1 cellular context compared by ENCODE assay signal in the genomic region with DNA sequence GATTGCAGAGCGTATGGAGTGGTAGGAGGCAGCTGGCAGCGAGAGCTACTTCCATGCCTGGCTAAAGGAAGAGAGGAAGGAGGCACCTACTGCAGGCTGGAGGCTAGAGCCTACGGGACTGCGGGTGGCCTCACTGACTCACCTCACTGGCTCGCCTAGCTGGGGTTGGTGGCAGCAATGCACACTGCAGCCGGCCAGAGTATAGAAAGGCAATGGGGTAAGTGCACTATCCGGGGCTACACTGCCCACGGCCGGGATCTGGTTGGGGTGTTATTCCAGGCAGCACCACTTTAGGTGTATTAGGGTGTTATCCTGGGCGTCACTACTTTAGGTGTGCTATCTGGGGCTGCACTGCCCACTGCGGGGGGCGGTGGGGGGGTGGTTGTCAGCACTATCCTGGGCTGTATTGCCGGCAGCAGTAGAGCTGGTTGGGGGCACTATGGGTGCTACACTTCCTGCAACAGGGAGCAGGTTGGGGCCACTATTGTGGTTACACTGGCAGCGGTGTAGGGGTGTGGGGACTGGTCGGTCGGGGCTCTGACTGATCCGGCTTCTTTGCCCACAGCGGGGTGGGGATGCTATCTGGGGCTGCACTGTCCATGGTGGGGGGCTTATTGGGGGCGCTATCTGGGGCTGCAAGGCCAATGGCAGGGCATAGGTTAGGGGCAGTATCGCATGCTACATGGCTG.
TF ChIP-seq lines count a peak whose summit lies in the region.

No MANE protein-coding gene starts in this region.

TF ChIP-seq in GM23338, 12 proteins besides CTCF, POLR2A, EP300 and RAD21 (continued from another document):
- TF ChIP-seq, protein P1, sequence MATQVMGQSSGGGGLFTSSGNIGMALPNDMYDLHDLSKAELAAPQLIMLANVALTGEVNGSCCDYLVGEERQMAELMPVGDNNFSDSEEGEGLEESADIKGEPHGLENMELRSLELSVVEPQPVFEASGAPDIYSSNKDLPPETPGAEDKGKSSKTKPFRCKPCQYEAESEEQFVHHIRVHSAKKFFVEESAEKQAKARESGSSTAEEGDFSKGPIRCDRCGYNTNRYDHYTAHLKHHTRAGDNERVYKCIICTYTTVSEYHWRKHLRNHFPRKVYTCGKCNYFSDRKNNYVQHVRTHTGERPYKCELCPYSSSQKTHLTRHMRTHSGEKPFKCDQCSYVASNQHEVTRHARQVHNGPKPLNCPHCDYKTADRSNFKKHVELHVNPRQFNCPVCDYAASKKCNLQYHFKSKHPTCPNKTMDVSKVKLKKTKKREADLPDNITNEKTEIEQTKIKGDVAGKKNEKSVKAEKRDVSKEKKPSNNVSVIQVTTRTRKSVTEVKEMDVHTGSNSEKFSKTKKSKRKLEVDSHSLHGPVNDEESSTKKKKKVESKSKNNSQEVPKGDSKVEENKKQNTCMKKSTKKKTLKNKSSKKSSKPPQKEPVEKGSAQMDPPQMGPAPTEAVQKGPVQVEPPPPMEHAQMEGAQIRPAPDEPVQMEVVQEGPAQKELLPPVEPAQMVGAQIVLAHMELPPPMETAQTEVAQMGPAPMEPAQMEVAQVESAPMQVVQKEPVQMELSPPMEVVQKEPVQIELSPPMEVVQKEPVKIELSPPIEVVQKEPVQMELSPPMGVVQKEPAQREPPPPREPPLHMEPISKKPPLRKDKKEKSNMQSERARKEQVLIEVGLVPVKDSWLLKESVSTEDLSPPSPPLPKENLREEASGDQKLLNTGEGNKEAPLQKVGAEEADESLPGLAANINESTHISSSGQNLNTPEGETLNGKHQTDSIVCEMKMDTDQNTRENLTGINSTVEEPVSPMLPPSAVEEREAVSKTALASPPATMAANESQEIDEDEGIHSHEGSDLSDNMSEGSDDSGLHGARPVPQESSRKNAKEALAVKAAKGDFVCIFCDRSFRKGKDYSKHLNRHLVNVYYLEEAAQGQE (IDR thresholded peaks at IDR 0.05; ENCODE audit: unreplicated experiment): no peak
- TF ChIP-seq POLR2AphosphoS5 (IDR thresholded peaks at IDR 0.05; ENCODE audit: low read depth) (no peak), JUNB (IDR thresholded peaks at IDR 0.05; ENCODE audit: unreplicated experiment) (no peak), NANOG (IDR thresholded peaks at IDR 0.05; ENCODE audit: borderline replicate concordance) (no peak), ZNF114 (CRISPR knock-in tag; IDR thresholded peaks at IDR 0.05) (no peak), EZH2phosphoT487 (IDR thresholded peaks at IDR 0.05; ENCODE audit: unreplicated experiment) (no peak), EZH2 (IDR thresholded peaks at IDR 0.05; ENCODE audit: low read depth, unreplicated experiment) (no peak), CREB1 (CRISPR knock-in tag; IDR thresholded peaks at IDR 0.05; ENCODE audit: low read depth) (no peak), ZNF331 (CRISPR knock-in tag; IDR thresholded peaks at IDR 0.05; ENCODE audit: low read depth) (no peak)
- TF ChIP-seq, protein P2, sequence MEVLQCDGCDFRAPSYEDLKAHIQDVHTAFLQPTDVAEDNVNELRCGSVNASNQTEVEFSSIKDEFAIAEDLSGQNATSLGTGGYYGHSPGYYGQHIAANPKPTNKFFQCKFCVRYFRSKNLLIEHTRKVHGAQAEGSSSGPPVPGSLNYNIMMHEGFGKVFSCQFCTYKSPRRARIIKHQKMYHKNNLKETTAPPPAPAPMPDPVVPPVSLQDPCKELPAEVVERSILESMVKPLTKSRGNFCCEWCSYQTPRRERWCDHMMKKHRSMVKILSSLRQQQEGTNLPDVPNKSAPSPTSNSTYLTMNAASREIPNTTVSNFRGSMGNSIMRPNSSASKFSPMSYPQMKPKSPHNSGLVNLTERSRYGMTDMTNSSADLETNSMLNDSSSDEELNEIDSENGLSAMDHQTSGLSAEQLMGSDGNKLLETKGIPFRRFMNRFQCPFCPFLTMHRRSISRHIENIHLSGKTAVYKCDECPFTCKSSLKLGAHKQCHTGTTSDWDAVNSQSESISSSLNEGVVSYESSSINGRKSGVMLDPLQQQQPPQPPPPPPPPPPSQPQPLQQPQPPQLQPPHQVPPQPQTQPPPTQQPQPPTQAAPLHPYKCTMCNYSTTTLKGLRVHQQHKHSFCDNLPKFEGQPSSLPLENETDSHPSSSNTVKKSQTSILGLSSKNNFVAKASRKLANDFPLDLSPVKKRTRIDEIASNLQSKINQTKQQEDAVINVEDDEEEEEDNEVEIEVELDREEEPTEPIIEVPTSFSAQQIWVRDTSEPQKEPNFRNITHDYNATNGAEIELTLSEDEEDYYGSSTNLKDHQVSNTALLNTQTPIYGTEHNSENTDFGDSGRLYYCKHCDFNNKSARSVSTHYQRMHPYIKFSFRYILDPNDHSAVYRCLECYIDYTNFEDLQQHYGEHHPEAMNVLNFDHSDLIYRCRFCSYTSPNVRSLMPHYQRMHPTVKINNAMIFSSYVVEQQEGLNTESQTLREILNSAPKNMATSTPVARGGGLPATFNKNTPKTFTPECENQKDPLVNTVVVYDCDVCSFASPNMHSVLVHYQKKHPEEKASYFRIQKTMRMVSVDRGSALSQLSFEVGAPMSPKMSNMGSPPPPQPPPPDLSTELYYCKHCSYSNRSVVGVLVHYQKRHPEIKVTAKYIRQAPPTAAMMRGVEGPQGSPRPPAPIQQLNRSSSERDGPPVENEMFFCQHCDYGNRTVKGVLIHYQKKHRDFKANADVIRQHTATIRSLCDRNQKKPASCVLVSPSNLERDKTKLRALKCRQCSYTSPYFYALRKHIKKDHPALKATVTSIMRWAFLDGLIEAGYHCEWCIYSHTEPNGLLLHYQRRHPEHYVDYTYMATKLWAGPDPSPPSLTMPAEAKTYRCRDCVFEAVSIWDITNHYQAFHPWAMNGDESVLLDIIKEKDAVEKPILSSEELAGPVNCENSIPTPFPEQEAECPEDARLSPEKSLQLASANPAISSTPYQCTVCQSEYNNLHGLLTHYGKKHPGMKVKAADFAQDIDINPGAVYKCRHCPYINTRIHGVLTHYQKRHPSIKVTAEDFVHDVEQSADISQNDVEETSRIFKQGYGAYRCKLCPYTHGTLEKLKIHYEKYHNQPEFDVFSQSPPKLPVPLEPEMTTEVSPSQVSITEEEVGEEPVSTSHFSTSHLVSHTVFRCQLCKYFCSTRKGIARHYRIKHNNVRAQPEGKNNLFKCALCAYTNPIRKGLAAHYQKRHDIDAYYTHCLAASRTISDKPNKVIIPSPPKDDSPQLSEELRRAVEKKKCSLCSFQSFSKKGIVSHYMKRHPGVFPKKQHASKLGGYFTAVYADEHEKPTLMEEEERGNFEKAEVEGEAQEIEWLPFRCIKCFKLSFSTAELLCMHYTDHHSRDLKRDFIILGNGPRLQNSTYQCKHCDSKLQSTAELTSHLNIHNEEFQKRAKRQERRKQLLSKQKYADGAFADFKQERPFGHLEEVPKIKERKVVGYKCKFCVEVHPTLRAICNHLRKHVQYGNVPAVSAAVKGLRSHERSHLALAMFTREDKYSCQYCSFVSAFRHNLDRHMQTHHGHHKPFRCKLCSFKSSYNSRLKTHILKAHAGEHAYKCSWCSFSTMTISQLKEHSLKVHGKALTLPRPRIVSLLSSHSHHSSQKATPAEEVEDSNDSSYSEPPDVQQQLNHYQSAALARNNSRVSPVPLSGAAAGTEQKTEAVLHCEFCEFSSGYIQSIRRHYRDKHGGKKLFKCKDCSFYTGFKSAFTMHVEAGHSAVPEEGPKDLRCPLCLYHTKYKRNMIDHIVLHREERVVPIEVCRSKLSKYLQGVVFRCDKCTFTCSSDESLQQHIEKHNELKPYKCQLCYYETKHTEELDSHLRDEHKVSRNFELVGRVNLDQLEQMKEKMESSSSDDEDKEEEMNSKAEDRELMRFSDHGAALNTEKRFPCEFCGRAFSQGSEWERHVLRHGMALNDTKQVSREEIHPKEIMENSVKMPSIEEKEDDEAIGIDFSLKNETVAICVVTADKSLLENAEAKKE (CRISPR knock-in tag; IDR thresholded peaks at IDR 0.05): no peak
